19 cellular contexts compared by ENCODE assay signal in the genomic region with DNA sequence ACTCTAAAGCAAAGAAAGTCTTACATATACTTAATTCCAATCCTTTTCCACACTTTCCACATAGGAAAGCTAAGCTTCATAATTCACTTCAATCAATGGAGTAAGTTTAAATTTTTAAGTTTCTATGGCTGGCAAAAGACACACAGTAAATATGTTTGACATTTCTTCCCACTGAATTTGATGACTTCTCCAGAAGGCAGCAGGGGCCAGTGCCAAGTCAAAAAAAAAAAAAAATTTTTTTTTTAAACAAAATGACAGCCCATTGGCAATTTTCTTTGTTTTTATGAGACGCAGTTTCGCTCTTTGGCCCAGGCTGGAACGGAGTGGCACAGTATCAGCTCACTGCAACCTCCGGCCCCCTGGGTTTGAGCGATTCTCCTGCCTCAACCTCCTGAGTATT. TPM values are rescaled to one million over a fixed set of nuclear protein-coding genes. Genes with fewer than 3 reads are reported as not detected.
DNase-seq lines count a peak whose midpoint lies in the region; ATAC-seq, FAIRE-seq and TF ChIP-seq lines count a peak whose summit lies in the region.
"Had no signal": no experiment of that assay in that cellular context is flagged by ENCODE, and none has a peak within 500 bp of the region (broad histone marks: within the 10 kb centered on the region; RNA-seq: fewer than 3 reads in every experiment).

No MANE protein-coding gene starts in this region.

- H3K27me3 Mint-ChIP-seq in brain = no peaks in the 10 kb centered on the region

- no peak overlapping the region for H2AFZ ChIP-seq in OCI-LY1 (ENCODE audit: low read length)

- H3K27me3 ChIP-seq in OCI-LY1 (ENCODE audit: insufficient read depth, low read length) (no peaks in the 10 kb centered on the region), mesendoderm (ENCODE audit: insufficient read depth, low read length, poor library complexity) (no peaks in the 10 kb centered on the region)
- H3K27me3 ChIP-seq: Peyer's patch had no signal

- no peaks in the 10 kb centered on the region for H4K20me1 ChIP-seq in OCI-LY1 (ENCODE audit: insufficient read depth, low read length)

- peaks cover 9% of the 10 kb centered on the region for H3K4me1 Mint-ChIP-seq in brain

- H3K23ac ChIP-seq in mesendoderm (ENCODE audit: low read length) = no peak overlapping the region

- H3F3A ChIP-seq in OCI-LY1 (ENCODE audit: insufficient read depth, low read length) = no peaks in the 10 kb centered on the region

- ATAC-seq in GM21528 (IDR thresholded peaks at IDR 0.05; ENCODE audit: low FRiP score, unreplicated experiment) = no peak

- no peak overlapping the region for H3K4me3 ChIP-seq in OCI-LY1 (ENCODE audit: low read depth, low read length, poor library complexity, severe bottlenecking)
- no peak overlapping the region for H3K4me3 ChIP-seq in mesendoderm (ENCODE audit: low read length)
- H3K4me3 ChIP-seq: Peyer's patch, SK-N-MC had no signal

- DNase-seq in mesendoderm = no peak
- no peak for DNase-seq in germinal center (ENCODE audit: low spot score)
- no peak for DNase-seq in GM12891 (ENCODE audit: insufficient read length, low spot score)
- DNase-seq in NCI-H226 = no peak
- DNase-seq: Calu3, NCI-H1048, NCI-H1417, NCI-H1694, NCI-H2029 treated with DMSO at 0.1 percent for 48 hours, NCI-H510A, NCI-H69, Peyer's patch, SIG-M5 had no signal

- peaks cover 79% of the 10 kb centered on the region for H3K36me3 ChIP-seq in OCI-LY1 (ENCODE audit: insufficient read depth, low read length)
- peaks cover 1% of the 10 kb centered on the region for H3K36me3 ChIP-seq in mesendoderm (ENCODE audit: control insufficient read depth, insufficient read depth, low read length)

- peaks cover 33% of the 10 kb centered on the region for H3K36me3 Mint-ChIP-seq in brain

- H3K79me1 ChIP-seq in mesendoderm (ENCODE audit: low read length) = peaks cover 3% of the 10 kb centered on the region

- H3K4me2 ChIP-seq in OCI-LY1 (ENCODE audit: low read length) = no peak overlapping the region
- no peak overlapping the region for H3K4me2 ChIP-seq in mesendoderm (ENCODE audit: low read length)

- H4K8ac ChIP-seq in mesendoderm (ENCODE audit: low read depth, low read length) = peak overlapping the region; percentile 56

- H3K4me3 Mint-ChIP-seq in brain = no peak overlapping the region

- H3K4me1 ChIP-seq in OCI-LY1 (ENCODE audit: insufficient read depth, low read length, severe bottlenecking) (no peaks in the 10 kb centered on the region), mesendoderm (ENCODE audit: control insufficient read depth, low read depth, low read length) (no peaks in the 10 kb centered on the region)
- H3K4me1 ChIP-seq: Peyer's patch had no signal

- H3K27ac Mint-ChIP-seq in brain = no peak overlapping the region

- no CpG with 5 or more reads among the region's 5 CpGs for WGBS in mesendoderm (ENCODE audit: extremely low coverage, insufficient coverage, low lambda C conversion rate)

- H4K5ac ChIP-seq in mesendoderm (ENCODE audit: low read length) = no peak overlapping the region

- no peak overlapping the region for H3K9ac ChIP-seq in OCI-LY1 (ENCODE audit: low read length)
- H3K9ac ChIP-seq in mesendoderm (ENCODE audit: low read length) = no peak overlapping the region

- no peak overlapping the region for H2BK120ac ChIP-seq in mesendoderm (ENCODE audit: low read depth, low read length)

- H2AK5ac ChIP-seq in mesendoderm (ENCODE audit: low read length) = no peak overlapping the region

- no peak overlapping the region for H3K4ac ChIP-seq in mesendoderm (ENCODE audit: low read depth, low read length)

- H3K9me3 ChIP-seq in OCI-LY1 (ENCODE audit: low read length) = no peaks in the 10 kb centered on the region
- H3K9me3 ChIP-seq: Peyer's patch had no signal

- no peak overlapping the region for H3K27ac ChIP-seq in OCI-LY1 (ENCODE audit: low read depth, low read length, poor library complexity, severe bottlenecking)
- no peak overlapping the region for H3K27ac ChIP-seq in mesendoderm (ENCODE audit: low read depth, low read length)
- H3K27ac ChIP-seq: C4-2B, Peyer's patch, SK-N-MC had no signal

- TF ChIP-seq POLR2A in GM12891 (IDR thresholded peaks at IDR 0.05; ENCODE audit: low read depth, low read length) = no peak

- H2BK15ac ChIP-seq in mesendoderm (replicated peaks; ENCODE audit: low read depth) = no peak overlapping the region

- FAIRE-seq in GM12891 (lab: Jason Lieb, UNC) = no peak
- FAIRE-seq: H1 had no signal

- peaks cover 15% of the 10 kb centered on the region for H3K79me2 ChIP-seq in OCI-LY1 (ENCODE audit: insufficient read depth, low read length)
- H3K79me2 ChIP-seq in mesendoderm (ENCODE audit: control insufficient read depth, insufficient read depth, low read length) = peaks cover 4% of the 10 kb centered on the region

- H3K9me3 Mint-ChIP-seq in brain = no peaks in the 10 kb centered on the region

- no peaks in the 10 kb centered on the region for H3K9me2 ChIP-seq in OCI-LY1 (ENCODE audit: low read depth, low read length)

- H3K56ac ChIP-seq in mesendoderm (ENCODE audit: low read length) = no peak overlapping the region

- peak; percentile 37 for TF ChIP-seq CTCF in OCI-LY1 (IDR thresholded peaks at IDR 0.05; ENCODE audit: low read length)
- peak; percentile 19 to 26 for TF ChIP-seq CTCF in brain (conservative IDR thresholded peaks at IDR 0.05)

- no peak overlapping the region for H3K18ac ChIP-seq in mesendoderm (ENCODE audit: low read length)

- H2BK5ac ChIP-seq in mesendoderm (ENCODE audit: low read length) = no peak overlapping the region

TF ChIP-seq in GM12891, 5 proteins besides CTCF, POLR2A, EP300 and RAD21:
- TF ChIP-seq POU2F2 (IDR thresholded peaks at IDR 0.05; ENCODE audit: low read depth, low read length) (no peak), PAX5 (IDR thresholded peaks at IDR 0.05; ENCODE audit: insufficient read depth, low read length, severe bottlenecking) (no peak), TAF1 (IDR thresholded peaks at IDR 0.05; ENCODE audit: low read depth, low read length) (no peak), SPI1 (IDR thresholded peaks at IDR 0.05; ENCODE audit: low read depth, low read length) (no peak), POLR2AphosphoS5 (IDR thresholded peaks at IDR 0.05; ENCODE audit: low read depth, low read length) (no peak)

RNA-seq across cellular contexts. Expression of gene ATP13A3, which starts 28.7 kb away (rescaled TPM):
- polyA plus RNA-seq in brain (ENCODE audit: insufficient read depth, low read depth, low replicate concordance) = 11.3 TPM
- polyA plus RNA-seq in mesendoderm (2013, experiment 1 of 2) = 43.8 TPM
- polyA plus RNA-seq in mesendoderm (2013, experiment 2 of 2) = 42.9 TPM
- 13.7 TPM for polyA plus RNA-seq in GM12891 (2012; ENCODE audit: low read depth, missing spikeins)

RNA-seq across cellular contexts. Expression of gene GP5, which starts 59.1 kb away (rescaled TPM):
- polyA plus RNA-seq in brain (ENCODE audit: insufficient read depth, low read depth, low replicate concordance) = not detected
- 0.01 TPM for polyA plus RNA-seq in mesendoderm (2013, experiment 1 of 2)
- 0.03 TPM for polyA plus RNA-seq in mesendoderm (2013, experiment 2 of 2)
- polyA plus RNA-seq in GM12891 (2012; ENCODE audit: low read depth, missing spikeins) = not detected
